14 cellular contexts compared by ENCODE assay signal in the genomic region with DNA sequence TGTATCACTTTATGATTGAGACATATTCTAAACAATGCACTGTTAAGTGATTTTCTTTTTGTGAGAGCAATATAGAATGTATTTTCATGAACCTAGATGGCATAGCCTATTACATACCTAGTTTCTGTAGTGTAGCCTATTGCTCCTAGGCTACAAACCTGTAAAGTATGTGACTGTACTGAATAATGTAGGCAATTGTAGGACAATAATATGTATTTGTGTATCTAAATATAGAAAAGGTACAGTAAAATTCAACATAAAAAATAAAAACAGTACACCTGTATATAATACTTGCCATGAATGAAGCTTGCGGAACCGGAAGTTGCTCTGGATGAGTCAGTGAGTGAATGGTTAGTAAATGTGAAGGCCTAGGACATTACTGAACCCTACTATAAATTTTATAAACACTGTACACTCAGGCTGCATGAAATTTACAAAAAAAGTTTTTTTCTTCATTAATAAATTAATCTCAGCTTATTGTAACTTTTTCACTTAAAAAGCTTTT.
"Had no signal": no experiment of that assay in that cellular context is flagged by ENCODE, and none has a peak within 500 bp of the region (broad histone marks: within the 10 kb centered on the region; RNA-seq: fewer than 3 reads in every experiment).

No MANE protein-coding gene starts in this region.

- H3K9me3 ChIP-seq: gastroesophageal sphincter, pancreas, thoracic aorta had no signal

- FAIRE-seq: islet of Langerhans had no signal

- H3K27ac ChIP-seq: brain microvascular endothelial cell, gastroesophageal sphincter, heart right ventricle, pancreas, stomach, thoracic aorta had no signal

- H3K27me3 ChIP-seq: brain microvascular endothelial cell, gastroesophageal sphincter, stomach had no signal

- DNase-seq: activated naive CD8-positive, alpha-beta T cell treated with anti-CD3 and anti-CD28 coated beads, Interleukin-2, amount 10 ng/mL, durations not matched to agents 7 days and 5 days; activated T-cell treated with anti-CD3 and anti-CD28 coated beads for 4 hours; brain microvascular endothelial cell; cerebellar nuclear complex; effector memory CD4-positive, alpha-beta T cell; heart right ventricle; naive B cell; pancreas; stomach had no signal

- H3K36me3 ChIP-seq: brain microvascular endothelial cell, gastroesophageal sphincter, heart right ventricle, pancreas, stomach, thoracic aorta had no signal

- H3K4me3 ChIP-seq: gastroesophageal sphincter, heart right ventricle, pancreas, stomach, thoracic aorta had no signal

- H3K4me1 ChIP-seq: gastroesophageal sphincter, heart right ventricle, pancreas, stomach had no signal

- ATAC-seq: gastroesophageal sphincter, heart right ventricle, left lobe of liver, sciatic nerve had no signal
